34 cellular contexts compared by ENCODE assay signal in genomic region chr15:77719450-77719849, GRCh38.
"Had no signal": no experiment of that assay in that cellular context is flagged by ENCODE, and none has a peak within 500 bp of the region (broad histone marks: within the 10 kb centered on the region; RNA-seq: fewer than 3 reads in every experiment).

No MANE protein-coding gene starts in this region.

- H2AFZ ChIP-seq: hepatocyte had no signal

- H3K27me3 ChIP-seq: ascending aorta, hepatocyte had no signal

- DNase-seq: activated CD4-positive, alpha-beta T cell treated with anti-CD3 and anti-CD28 coated beads for 48 hours; activated CD4-positive, alpha-beta T cell treated with anti-CD3 and anti-CD28 coated beads, Interleukin-2, amount 50 U/mL, for 1 hour; activated CD4-positive, alpha-beta T cell treated with anti-CD3 and anti-CD28 coated beads, Interleukin-2, amount 50 U/mL, for 48 hours; activated CD8-positive, alpha-beta memory T cell treated with anti-CD3 and anti-CD28 coated beads for 24 hours; activated CD8-positive, alpha-beta T cell treated with anti-CD3 and anti-CD28 coated beads for 36 hours; activated effector memory CD4-positive, alpha-beta T cell treated with Interleukin-2 at 50 U/mL for 16 hours; activated naive CD4-positive, alpha-beta T cell treated with anti-CD3 and anti-CD28 coated beads for 36 hours; activated naive CD8-positive, alpha-beta T cell treated with anti-CD3 and anti-CD28 coated beads for 36 hours; activated naive CD8-positive, alpha-beta T cell treated with anti-CD3 and anti-CD28 coated beads, Interleukin-2, amount 50 U/mL, for 24 hours; activated T-cell treated with anti-CD3 and anti-CD28 coated beads, Interleukin-2, amount 50 U/mL, for 4 hours; adrenal gland; amygdala; brain microvascular endothelial cell; caudate nucleus; cortex of kidney; dermis blood vessel endothelial cell; effector CD4-positive, alpha-beta T cell; effector memory CD8-positive, alpha-beta T cell; erythroblast; foreskin keratinocyte; gastrocnemius medialis; glutamatergic neuron; heart right ventricle; T-helper 2 cell had no signal

- H3K79me2 ChIP-seq: hepatocyte had no signal

- H3K4me2 ChIP-seq: hepatocyte had no signal

- H3K9me3 Mint-ChIP-seq: activated CD8-positive, alpha-beta T cell treated with anti-CD3 and anti-CD28 coated beads for 36 hours; activated naive CD4-positive, alpha-beta T cell treated with anti-CD3 and anti-CD28 coated beads for 36 hours; activated naive CD4-positive, alpha-beta T cell treated with anti-CD3 and anti-CD28 coated beads, Interleukin-2, amount 50 U/mL, for 24 hours; activated naive CD8-positive, alpha-beta T cell treated with anti-CD3 and anti-CD28 coated beads for 36 hours; activated naive CD8-positive, alpha-beta T cell treated with anti-CD3 and anti-CD28 coated beads, Interleukin-2, amount 50 U/mL, for 24 hours; activated T-cell treated with anti-CD3 and anti-CD28 coated beads, Interleukin-2, amount 50 U/mL, for 4 hours; activated T-helper 17 cell treated with anti-CD3 and anti-CD28 coated beads, Interleukin-2, amount 50 U/mL, for 72 hours; effector memory CD8-positive, alpha-beta T cell; WTC11 had no signal

- ATAC-seq: activated CD4-positive, CD25-positive, alpha-beta regulatory T cell treated with anti-CD3 and anti-CD28 coated beads, Interleukin-2, amount 50 U/mL, for 24 hours; activated CD8-positive, alpha-beta T cell treated with anti-CD3 and anti-CD28 coated beads for 36 hours; activated naive CD8-positive, alpha-beta T cell treated with anti-CD3 and anti-CD28 coated beads, Interleukin-2, amount 50 U/mL, for 24 hours; activated T-cell treated with anti-CD3 and anti-CD28 coated beads, Interleukin-2, amount 50 U/mL, for 4 hours; activated T-helper 17 cell treated with anti-CD3 and anti-CD28 coated beads, Interleukin-2, amount 50 U/mL, for 72 hours; effector memory CD8-positive, alpha-beta T cell; foreskin keratinocyte; gastrocnemius medialis; heart right ventricle; WTC11 had no signal

- H3K27ac Mint-ChIP-seq: activated CD8-positive, alpha-beta T cell treated with anti-CD3 and anti-CD28 coated beads for 36 hours; activated naive CD4-positive, alpha-beta T cell treated with anti-CD3 and anti-CD28 coated beads for 36 hours; activated naive CD4-positive, alpha-beta T cell treated with anti-CD3 and anti-CD28 coated beads, Interleukin-2, amount 50 U/mL, for 24 hours; activated naive CD8-positive, alpha-beta T cell treated with anti-CD3 and anti-CD28 coated beads for 36 hours; activated naive CD8-positive, alpha-beta T cell treated with anti-CD3 and anti-CD28 coated beads, Interleukin-2, amount 50 U/mL, for 24 hours; activated T-helper 17 cell treated with anti-CD3 and anti-CD28 coated beads, Interleukin-2, amount 50 U/mL, for 72 hours; effector memory CD8-positive, alpha-beta T cell; WTC11 had no signal

- H3K4me3 Mint-ChIP-seq: activated CD8-positive, alpha-beta T cell treated with anti-CD3 and anti-CD28 coated beads for 36 hours; activated naive CD4-positive, alpha-beta T cell treated with anti-CD3 and anti-CD28 coated beads for 36 hours; activated naive CD4-positive, alpha-beta T cell treated with anti-CD3 and anti-CD28 coated beads, Interleukin-2, amount 50 U/mL, for 24 hours; activated naive CD8-positive, alpha-beta T cell treated with anti-CD3 and anti-CD28 coated beads for 36 hours; activated naive CD8-positive, alpha-beta T cell treated with anti-CD3 and anti-CD28 coated beads, Interleukin-2, amount 50 U/mL, for 24 hours; activated T-cell treated with anti-CD3 and anti-CD28 coated beads, Interleukin-2, amount 50 U/mL, for 4 hours; activated T-helper 17 cell treated with anti-CD3 and anti-CD28 coated beads, Interleukin-2, amount 50 U/mL, for 72 hours; effector memory CD8-positive, alpha-beta T cell; WTC11 had no signal

- FAIRE-seq: colon, TTC549 had no signal

- H3K27ac ChIP-seq: adrenal gland, ascending aorta, brain microvascular endothelial cell, esophagus muscularis mucosa, foreskin keratinocyte, gastrocnemius medialis, heart right ventricle, hepatocyte, VCaP had no signal

- H3K36me3 Mint-ChIP-seq: activated naive CD4-positive, alpha-beta T cell treated with anti-CD3 and anti-CD28 coated beads, Interleukin-2, amount 50 U/mL, for 24 hours; activated naive CD8-positive, alpha-beta T cell treated with anti-CD3 and anti-CD28 coated beads for 36 hours; WTC11 had no signal

- H3K4me1 ChIP-seq: adrenal gland, ascending aorta, esophagus muscularis mucosa, foreskin keratinocyte, gastrocnemius medialis had no signal

- H3K4me1 Mint-ChIP-seq: activated naive CD4-positive, alpha-beta T cell treated with anti-CD3 and anti-CD28 coated beads, Interleukin-2, amount 50 U/mL, for 24 hours; activated naive CD8-positive, alpha-beta T cell treated with anti-CD3 and anti-CD28 coated beads for 36 hours; activated naive CD8-positive, alpha-beta T cell treated with anti-CD3 and anti-CD28 coated beads, Interleukin-2, amount 50 U/mL, for 24 hours; activated T-helper 17 cell treated with anti-CD3 and anti-CD28 coated beads, Interleukin-2, amount 50 U/mL, for 72 hours had no signal

- H3K4me3 ChIP-seq: adrenal gland, ascending aorta, esophagus muscularis mucosa, gastrocnemius medialis, heart right ventricle, hepatocyte had no signal

- H3K9me3 ChIP-seq: adrenal gland, ascending aorta, esophagus muscularis mucosa, gastrocnemius medialis, heart right ventricle had no signal

- H3K36me3 ChIP-seq: adrenal gland, ascending aorta, brain microvascular endothelial cell, esophagus muscularis mucosa, gastrocnemius medialis, heart right ventricle had no signal
